ENCODE assay signal across 1 cellular context in genomic region chr11:13114566-13115465, GRCh38.
TF ChIP-seq lines count a peak whose summit lies in the region.

No MANE protein-coding gene starts in this region.

TF ChIP-seq in HepG2, 621 proteins besides CTCF, POLR2A, EP300 and RAD21 (continued from another document and continues in another):
- TF ChIP-seq RERE (CRISPR knock-in tag; IDR thresholded peaks at IDR 0.05; ENCODE audit: low read depth) (no peak), E2F5 (CRISPR knock-in tag; conservative IDR thresholded peaks at IDR 0.05) (no peak), FOXP4 (CRISPR knock-in tag; IDR thresholded peaks at IDR 0.05) (peak; percentile 64), RFX1 (IDR thresholded peaks at IDR 0.05) (peak; percentile 88), FOXK1 (CRISPR knock-in tag; IDR thresholded peaks at IDR 0.05; ENCODE audit: borderline replicate concordance, low read depth) (peak; percentile 65; the same call in 1 of the 2 replicates), CEBPB (IDR thresholded peaks at IDR 0.05; ENCODE audit: borderline replicate concordance, low read depth, low read length) (peak; percentile 46; the same call in 1 of the 2 replicates), ZKSCAN8 (CRISPR knock-in tag; IDR thresholded peaks at IDR 0.05; ENCODE audit: borderline replicate concordance) (no peak), ZNF580 (CRISPR knock-in tag; IDR thresholded peaks at IDR 0.05; ENCODE audit: borderline replicate concordance, low read depth) (0 out of 2 replicates have a peak, but pooled peaks have one; percentile 9), JARID2 (CRISPR knock-in tag; IDR thresholded peaks at IDR 0.05; ENCODE audit: insufficient replicate concordance) (no peak), RELA (CRISPR knock-in tag; IDR thresholded peaks at IDR 0.05) (no peak), ATF4 (CRISPR knock-in tag; IDR thresholded peaks at IDR 0.05) (peak in 1 of 2 experiments; percentile 77; a peak in 2 of 4 replicates), NFKB2 (CRISPR knock-in tag; IDR thresholded peaks at IDR 0.05; ENCODE audit: borderline replicate concordance) (no peak), TARDBP (CRISPR knock-in tag; IDR thresholded peaks at IDR 0.05) (peak; percentile 17; the same call in 1 of the 2 replicates), CBFB (CRISPR knock-in tag; IDR thresholded peaks at IDR 0.05) (no peak), CSRNP1 (CRISPR knock-in tag; IDR thresholded peaks at IDR 0.05) (no peak), ARNT (IDR thresholded peaks at IDR 0.05) (no peak), ZNF329 (CRISPR knock-in tag; IDR thresholded peaks at IDR 0.05; ENCODE audit: low read depth) (no peak), NFATC3 (CRISPR knock-in tag; IDR thresholded peaks at IDR 0.05) (no peak), CERS6 (CRISPR knock-in tag; IDR thresholded peaks at IDR 0.05) (no peak), SAP130 (CRISPR knock-in tag; IDR thresholded peaks at IDR 0.05; ENCODE audit: low read depth) (peak; percentile 61), KDM1A (CRISPR knock-in tag; IDR thresholded peaks at IDR 0.05) (no peak), ZNF276 (CRISPR knock-in tag; IDR thresholded peaks at IDR 0.05; ENCODE audit: low read depth) (no peak), ZNF784 (CRISPR knock-in tag; IDR thresholded peaks at IDR 0.05; ENCODE audit: borderline replicate concordance) (no peak), ZNF512 (CRISPR knock-in tag; IDR thresholded peaks at IDR 0.05) (no peak), TGIF2 (CRISPR knock-in tag; IDR thresholded peaks at IDR 0.05) (peak; percentile 62; the same call in 1 of the 2 replicates), ZBTB26 (CRISPR knock-in tag; IDR thresholded peaks at IDR 0.05; ENCODE audit: borderline replicate concordance) (no peak), ZNF710 (CRISPR knock-in tag; IDR thresholded peaks at IDR 0.05; ENCODE audit: borderline replicate concordance) (no peak), DBP (CRISPR knock-in tag; IDR thresholded peaks at IDR 0.05; ENCODE audit: not compliant biosample characterization) (no peak), ZNF251 (CRISPR knock-in tag; IDR thresholded peaks at IDR 0.05) (no peak), ZNF605 (CRISPR knock-in tag; IDR thresholded peaks at IDR 0.05) (no peak), U2AF1 (optimal IDR thresholded peaks at IDR 0.05; ENCODE audit: low read depth, low read length) (no peak), ZNF674 (CRISPR knock-in tag; IDR thresholded peaks at IDR 0.05; ENCODE audit: low read depth) (no peak), ZNF776 (CRISPR knock-in tag; IDR thresholded peaks at IDR 0.05) (no peak), MTF2 (CRISPR knock-in tag; IDR thresholded peaks at IDR 0.05; ENCODE audit: borderline replicate concordance) (0 out of 2 replicates have a peak, but pooled peaks have one; percentile 29), ZBTB7B (CRISPR knock-in tag; IDR thresholded peaks at IDR 0.05) (peak; percentile 42; the same call in 1 of the 2 replicates), NFKBIZ (CRISPR knock-in tag; IDR thresholded peaks at IDR 0.05) (no peak), FOXA1 (IDR thresholded peaks at IDR 0.05) (no peak), FOXA1 (CRISPR knock-in tag; IDR thresholded peaks at IDR 0.05) (peak; percentile 55; the same call in 1 of the 2 replicates)
